Comparison of ENCODE assay signal across 1 cellular context in genomic region chr4:162510115-162510514, GRCh38.
A peak's percentile ranks its signal among the peaks of the same experiment; 100 is the strongest.
TF ChIP-seq lines count a peak whose summit lies in the region.

No MANE protein-coding gene starts in this region.

TF ChIP-seq in H1, 55 proteins besides CTCF, POLR2A, EP300 and RAD21:
- TF ChIP-seq MAFK (IDR thresholded peaks at IDR 0.05; ENCODE audit: low read depth, low read length) (peak; percentile 22; the same call in 1 of the 2 replicates), RNF2 (IDR thresholded peaks at IDR 0.05; ENCODE audit: borderline replicate concordance, low read depth, low read length, missing control alignments, poor library complexity, severe bottlenecking) (no peak)
TF ChIP-seq in H1: peak in this region for 1.
